ENCODE assay signal across 10 cellular contexts in genomic region chrX:77446840-77447239, GRCh38. TPM values are rescaled to one million over a fixed set of nuclear protein-coding genes. Genes with fewer than 3 reads are reported as not detected.
A peak's percentile ranks its signal among the peaks of the same experiment; 100 is the strongest.
DNase-seq lines count a peak whose midpoint lies in the region; ATAC-seq and TF ChIP-seq lines count a peak whose summit lies in the region.
"Had no signal": no experiment of that assay in that cellular context is flagged by ENCODE, and none has a peak within 500 bp of the region (broad histone marks: within the 10 kb centered on the region; RNA-seq: fewer than 3 reads in every experiment).

No MANE protein-coding gene starts in this region.

- H3K9me3 ChIP-seq in ectodermal cell (ENCODE audit: control insufficient read depth, low read length) (no peaks in the 10 kb centered on the region), muscle layer of colon (ENCODE audit: low read length) (no peaks in the 10 kb centered on the region), vagina (no peaks in the 10 kb centered on the region), colonic mucosa (no peaks in the 10 kb centered on the region)

- intact Hi-C loops in Right ventricle myocardium superior (cut with DNase I) (no loop called here), Right ventricle myocardium inferior (cut with DNase I) (loop anchor here (10.0 kb wide), 1 partner anchor 448 kb away; the partner anchor contains the start of genes COX7B and MAGT1), vagina (cut with DNase I) (no loop called here), colonic mucosa (cut with DNase I) (no loop called here)

- WGBS in ectodermal cell, 2 experiments: 1 to 2% methylated on average over 14 of the region's 16 CpGs

- H3K27ac ChIP-seq in ectodermal cell (ENCODE audit: insufficient read depth, low read depth, low read length, poor library complexity, severe bottlenecking) (no peak overlapping the region), muscle layer of colon (ENCODE audit: low read depth, low read length) (no peak overlapping the region), vagina (no peak overlapping the region), colonic mucosa (no peak overlapping the region)

- H3K36me3 ChIP-seq in ectodermal cell (ENCODE audit: control insufficient read depth, insufficient read depth, low read length) (no peaks in the 10 kb centered on the region), muscle layer of colon (ENCODE audit: insufficient read depth, low read length) (no peaks in the 10 kb centered on the region), vagina (no peaks in the 10 kb centered on the region), colonic mucosa (no peaks in the 10 kb centered on the region)

- H3K4me1 ChIP-seq in ectodermal cell (ENCODE audit: control insufficient read depth, insufficient read depth, low read length) (no peaks in the 10 kb centered on the region), muscle layer of colon (ENCODE audit: insufficient read depth, low read length) (peaks cover 5% of the 10 kb centered on the region), vagina (peaks cover 5% of the 10 kb centered on the region), colonic mucosa (no peaks in the 10 kb centered on the region)

- no peak for TF ChIP-seq POLR2A in vagina (IDR thresholded peaks at IDR 0.05)

- peak overlapping the region; percentile 12 for H3K4me3 ChIP-seq in ectodermal cell (ENCODE audit: insufficient read depth, low read depth, low read length)
- peak overlapping the region; percentile 35 to 44 for H3K4me3 ChIP-seq in muscle layer of colon (ENCODE audit: low read depth in 1 of 2, low read length in 2 of 2)
- peak overlapping the region; percentile 27 for H3K4me3 ChIP-seq in vagina
- no peak overlapping the region for H3K4me3 ChIP-seq in colonic mucosa

- H3K9ac ChIP-seq in muscle layer of colon (ENCODE audit: low read length) (no peak overlapping the region), colonic mucosa (ENCODE audit: low read depth in 2 of 2, low read length in 2 of 2) (no peak overlapping the region)

- H3K27me3 ChIP-seq in ectodermal cell (ENCODE audit: control insufficient read depth, insufficient read depth, low read length, poor library complexity, severe bottlenecking) (peaks cover 36% of the 10 kb centered on the region), muscle layer of colon (ENCODE audit: control insufficient read depth in 1 of 2, insufficient read depth in 2 of 2, low read length in 2 of 2) (peaks cover 0 to 19% of the 10 kb centered on the region in 2 donors), vagina (no peaks in the 10 kb centered on the region), colonic mucosa (peaks cover 4% of the 10 kb centered on the region)

- peak; percentile 48 for ATAC-seq in Right ventricle myocardium superior (ENCODE audit: poor library complexity)
- no peak for ATAC-seq in Right ventricle myocardium inferior

- DNase-seq in Right ventricle myocardium superior: no peak
- no peak for DNase-seq in Right ventricle myocardium inferior (ENCODE audit: missing footprints)
- DNase-seq in vagina (ENCODE audit: extremely low spot score in 2 of 2): no peak
- no peak for DNase-seq in colonic mucosa
- DNase-seq in HK-2 (ENCODE audit: unreplicated experiment): no peak
- no peak for DNase-seq in central memory CD4-positive, alpha-beta T cell
- DNase-seq: kidney, NCI-H2029 treated with DMSO at 0.1 percent for 48 hours had no signal

- TF ChIP-seq CTCF in vagina (IDR thresholded peaks at IDR 0.05) (no peak), colonic mucosa (IDR thresholded peaks at IDR 0.05) (no peak)

RNA-seq across cellular contexts. Expression of gene FGF16, which starts 0.3 kb away (rescaled TPM):
- total RNA-seq in Right ventricle myocardium superior (not detected), Right ventricle myocardium inferior (0.24 TPM), vagina (not detected), colonic mucosa (not detected)
- polyA plus RNA-seq in ectodermal cell (2013, experiment 1 of 4): not detected
- 0.11 TPM for polyA plus RNA-seq in ectodermal cell (2013, experiment 2 of 4)
- polyA plus RNA-seq in ectodermal cell (2013, experiment 3 of 4): not detected
- not detected for polyA plus RNA-seq in ectodermal cell (2013, experiment 4 of 4)
